ENCODE assay signal across 8 cellular contexts in genomic region chr9:37650873-37651768, GRCh38. TPM values are rescaled to one million over a fixed set of nuclear protein-coding genes. Genes with fewer than 3 reads are reported as not detected.
DNase-seq lines count a peak whose midpoint lies in the region; ATAC-seq lines count a peak whose summit lies in the region.

TSS of gene FRMPD1 (plus strand) at chr9:37650954. CDS start at chr9:37692642, 41,688 bp downstream.

- H3K9ac ChIP-seq in mesendoderm (ENCODE audit: low read length): peak within 1 kb of the TSS; percentile 41

- no peak within 1 kb of the TSS for H3K4ac ChIP-seq in mesendoderm (ENCODE audit: low read depth, low read length)

- peak; percentile 80 for ATAC-seq in HG02884 (IDR thresholded peaks at IDR 0.05; ENCODE audit: unreplicated experiment)

- H3K36me3 ChIP-seq in mesendoderm (ENCODE audit: control insufficient read depth, insufficient read depth, low read length): no peaks in the 10 kb centered on the region

- no peaks in the 10 kb centered on the region for H3K4me1 ChIP-seq in mesendoderm (ENCODE audit: control insufficient read depth, low read depth, low read length)

- H3K79me2 ChIP-seq in mesendoderm (ENCODE audit: control insufficient read depth, insufficient read depth, low read length): no peaks in the 10 kb centered on the region

- H3K27me3 ChIP-seq in mesendoderm (ENCODE audit: insufficient read depth, low read length, poor library complexity): peaks cover 22% of the 10 kb centered on the region

- H3K27ac ChIP-seq in mesendoderm (ENCODE audit: low read depth, low read length): no peak within 1 kb of the TSS

- no peak within 1 kb of the TSS for H2BK5ac ChIP-seq in mesendoderm (ENCODE audit: low read length)

- peak within 1 kb of the TSS; percentile 69 for H3K56ac ChIP-seq in mesendoderm (ENCODE audit: low read length)

- no peak within 1 kb of the TSS for H2BK120ac ChIP-seq in mesendoderm (ENCODE audit: low read depth, low read length)

- peak within 1 kb of the TSS; percentile 10 for H3K4me3 ChIP-seq in mesendoderm (ENCODE audit: low read length)

- DNase-seq in NOMO-1 (lab: John Stamatoyannopoulos, UW; ENCODE audit: unreplicated experiment in 2 of 2) (peak; percentile 5 to 7), NOMO-1 treated with dmso at 0.1 percent for 144 hours (lab: John Stamatoyannopoulos, UW; ENCODE audit: unreplicated experiment) (no peak), NCI-H2171 treated with DMSO at 0.1 percent for 48 hours (lab: John Stamatoyannopoulos, UW) (peak; percentile 44), mesendoderm (peak; percentile 70)
- DNase-seq in activated CD4-positive, alpha-beta T cell treated with anti-CD3 and anti-CD28 coated beads, Interleukin-2, amount 50 U/mL, for 48 hours: peak; percentile 52 to 68
- peak; percentile 6 for DNase-seq in effector CD8-positive, alpha-beta T cell (lab: John Stamatoyannopoulos, UW)
- DNase-seq in stimulated activated CD8-positive, alpha-beta memory T cell treated with anti-CD3 and anti-CD28 coated beads, Interleukin-15, amount 100 ng/mL, for 48 hours (ENCODE audit: low read depth in 2 of 2): peak; percentile 46 to 49

- H4K8ac ChIP-seq in mesendoderm (ENCODE audit: low read depth, low read length): no peak within 1 kb of the TSS

- no peak within 1 kb of the TSS for H3K23ac ChIP-seq in mesendoderm (ENCODE audit: low read length)

- no CpG with 5 or more reads among the region's 73 CpGs for whole genome bisulfite sequencing in mesendoderm (ENCODE audit: extremely low coverage, insufficient coverage, low lambda C conversion rate)

- H3K4me2 ChIP-seq in mesendoderm (ENCODE audit: low read length): peak within 1 kb of the TSS; percentile 83

- H2BK15ac ChIP-seq in mesendoderm (replicated peaks; ENCODE audit: low read depth): no peak within 1 kb of the TSS

- H3K79me1 ChIP-seq in mesendoderm (ENCODE audit: low read length): no peaks in the 10 kb centered on the region

- no peak within 1 kb of the TSS for H3K18ac ChIP-seq in mesendoderm (ENCODE audit: low read length)

- H2AK5ac ChIP-seq in mesendoderm (ENCODE audit: low read length): no peak within 1 kb of the TSS

- H4K5ac ChIP-seq in mesendoderm (ENCODE audit: low read length): no peak within 1 kb of the TSS

RNA-seq across cellular contexts. Expression of gene FRMPD1, which starts in this region (rescaled TPM):
- 0.03 TPM for polyA plus RNA-seq in mesendoderm (2013, experiment 1 of 2)
- 0.07 TPM for polyA plus RNA-seq in mesendoderm (2013, experiment 2 of 2)
